ENCODE assay signal across 8 cellular contexts in the genomic region with DNA sequence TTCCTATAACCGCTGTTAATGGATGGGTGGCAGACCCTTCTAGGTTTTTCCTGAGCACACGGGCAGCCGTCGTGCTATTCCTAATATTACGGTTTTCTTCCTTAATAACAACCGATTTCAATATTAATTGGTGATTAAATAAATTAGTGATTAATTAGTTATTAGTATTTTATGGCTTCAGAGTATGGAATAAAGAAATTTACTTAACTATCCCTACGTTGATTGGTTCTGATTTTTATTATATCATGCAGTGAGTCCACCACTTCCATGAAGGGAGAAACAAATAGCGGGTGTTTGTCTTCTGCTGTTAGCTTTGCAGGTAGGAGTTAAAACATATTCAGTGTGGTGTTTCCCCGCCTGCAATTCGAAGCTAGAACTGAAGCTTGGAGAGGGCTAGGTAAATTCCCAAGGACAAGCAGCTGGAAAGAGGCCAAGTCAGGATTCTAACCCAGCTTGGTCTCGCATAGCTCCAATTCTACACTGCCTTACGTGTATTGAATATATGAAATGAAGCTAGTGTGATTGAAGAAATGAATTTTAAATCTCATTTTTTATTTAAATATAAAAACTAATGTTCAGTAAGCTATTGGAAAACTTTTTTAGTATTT. TPM values are rescaled to one million over a fixed set of nuclear protein-coding genes. Genes with fewer than 3 reads are reported as not detected.
A peak's percentile ranks its signal among the peaks of the same experiment; 100 is the strongest.
DNase-seq lines count a peak whose midpoint lies in the region; ATAC-seq and TF ChIP-seq lines count a peak whose summit lies in the region.

No MANE protein-coding gene starts in this region.

- no peak for TF ChIP-seq CTCF in CD4-positive, alpha-beta T cell (IDR thresholded peaks at IDR 0.05)
- no peak for TF ChIP-seq CTCF in LNCaP clone FGC (IDR thresholded peaks at IDR 0.05; ENCODE audit: control insufficient read depth, extremely low read depth, insufficient read depth)
- TF ChIP-seq CTCF in right atrium auricular region (IDR thresholded peaks at IDR 0.05) = no peak

- no peaks in the 10 kb centered on the region for H3K27me3 Mint-ChIP-seq in CD4-positive, alpha-beta T cell
- H3K27me3 Mint-ChIP-seq in activated naive CD8-positive, alpha-beta T cell treated with anti-CD3 and anti-CD28 coated beads for 36 hours = peaks cover 4% of the 10 kb centered on the region

- peak in 4 of 10 experiments; percentile 5 to 11 (median 8) for DNase-seq in CD4-positive, alpha-beta T cell
- DNase-seq in LNCaP clone FGC (ENCODE audit: low read depth) (peak; percentile 78), right atrium auricular region (ENCODE audit: low spot score) (no peak), renal cortical epithelial cell (ENCODE audit: low read depth) (peak; percentile 71), sciatic nerve (ENCODE audit: low spot score) (no peak), AML-193 (lab: John Stamatoyannopoulos, UW) (no peak)
- no peak for DNase-seq in activated naive CD8-positive, alpha-beta T cell treated with anti-CD3 and anti-CD28 coated beads for 36 hours

- intact Hi-C loops in CD4-positive, alpha-beta T cell (cut with DNase I, micrococcal nuclease) = loop anchor here in 1 of 2 experiments (10.0 kb wide), 1 partner anchor 1076 kb away; a partner anchor contains a TSS
- intact Hi-C loops in sciatic nerve (cut with DNase I) = no loop called here

- peaks cover 40% of the 10 kb centered on the region for H3K36me3 Mint-ChIP-seq in CD4-positive, alpha-beta T cell (ENCODE audit: low read depth)
- H3K36me3 Mint-ChIP-seq in activated naive CD8-positive, alpha-beta T cell treated with anti-CD3 and anti-CD28 coated beads for 36 hours = peaks cover 38% of the 10 kb centered on the region

- no peaks in the 10 kb centered on the region for H3K27me3 ChIP-seq in CD4-positive, alpha-beta T cell (ENCODE audit: control insufficient read depth, insufficient read depth, low read length)
- no peaks in the 10 kb centered on the region for H3K27me3 ChIP-seq in right atrium auricular region

- H3K9me3 ChIP-seq in CD4-positive, alpha-beta T cell (ENCODE audit: control insufficient read depth, low read length) = no peaks in the 10 kb centered on the region
- no peaks in the 10 kb centered on the region for H3K9me3 ChIP-seq in right atrium auricular region

- no peak for ATAC-seq in CD4-positive, alpha-beta T cell (ENCODE audit: poor library complexity)
- ATAC-seq in HG02798 (IDR thresholded peaks at IDR 0.05; ENCODE audit: poor library complexity, unreplicated experiment) = no peak
- ATAC-seq in sciatic nerve = no peak

- POLR2A ChIA-PET in CD4-positive, alpha-beta T cell (lab: Charles Lee) = interaction anchor here (0.8 to 1.8 kb wide), 8 partner anchors 9 to 1078 kb away, joined by 3 to 12 read pairs (median 4); no protein-coding TSS in a partner anchor

- no peaks in the 10 kb centered on the region for H3K36me3 ChIP-seq in right atrium auricular region

- peak overlapping the region; percentile 98 for H3K4me3 Mint-ChIP-seq in CD4-positive, alpha-beta T cell
- H3K4me3 Mint-ChIP-seq in activated naive CD8-positive, alpha-beta T cell treated with anti-CD3 and anti-CD28 coated beads for 36 hours = peak overlapping the region; percentile 99

- peaks cover 0 to 40% of the 10 kb centered on the region in 2 donors for H3K4me1 ChIP-seq in right atrium auricular region

- peak overlapping the region; percentile 99 for H3K27ac Mint-ChIP-seq in CD4-positive, alpha-beta T cell
- peak overlapping the region; percentile 100 for H3K27ac Mint-ChIP-seq in activated naive CD8-positive, alpha-beta T cell treated with anti-CD3 and anti-CD28 coated beads for 36 hours

- no peaks in the 10 kb centered on the region for H3K9me3 Mint-ChIP-seq in CD4-positive, alpha-beta T cell
- no peaks in the 10 kb centered on the region for H3K9me3 Mint-ChIP-seq in activated naive CD8-positive, alpha-beta T cell treated with anti-CD3 and anti-CD28 coated beads for 36 hours

- peak overlapping the region; percentile 95 for H3K27ac ChIP-seq in CD4-positive, alpha-beta T cell (ENCODE audit: low read depth, low read length)
- peak overlapping the region; percentile 90 to 92 for H3K27ac ChIP-seq in right atrium auricular region

- peak overlapping the region; percentile 81 for H3K4me3 ChIP-seq in LNCaP clone FGC (ENCODE audit: low read depth, low read length)
- peak overlapping the region; percentile 73 to 78 for H3K4me3 ChIP-seq in right atrium auricular region

- H3K4me1 Mint-ChIP-seq in CD4-positive, alpha-beta T cell (ENCODE audit: low read depth) = peaks cover 44% of the 10 kb centered on the region
- H3K4me1 Mint-ChIP-seq in activated naive CD8-positive, alpha-beta T cell treated with anti-CD3 and anti-CD28 coated beads for 36 hours = peaks cover 35% of the 10 kb centered on the region

- CTCF ChIA-PET in CD4-positive, alpha-beta T cell (lab: Charles Lee) = interaction anchor here (0.8 kb wide), 1 partner anchor 9 kb away, joined by 3 read pairs; no protein-coding TSS in a partner anchor

RNA-seq across cellular contexts. Expression of a gene that starts 0.9 kb away (rescaled TPM):
- 10 to 100 TPM; 28.4 to 29.6 TPM for total RNA-seq in CD4-positive, alpha-beta T cell
- total RNA-seq in activated naive CD8-positive, alpha-beta T cell treated with anti-CD3 and anti-CD28 coated beads for 36 hours = 10 to 100 TPM; 27.9 to 29.5 TPM
- total RNA-seq in right atrium auricular region (10 to 100 TPM; 13.0 to 14.7 TPM), renal cortical epithelial cell (18.6 and 19.9 TPM in 2 replicates), sciatic nerve (21.5 TPM)

Comparison
In these comparisons a context has a peak if more than half of its experiments do, and no peak if none do; other contexts are left out.
1. DNase-seq: peak in LNCaP clone FGC (single experiment) and renal cortical epithelial cell (single experiment); none in activated naive CD8-positive, alpha-beta T cell treated with anti-CD3 and anti-CD28 coated beads for 36 hours (single experiment), right atrium auricular region (single experiment), sciatic nerve (single experiment) and AML-193 (0 of 2).